ENCODE assay signal across 25 cellular contexts in the genomic region with DNA sequence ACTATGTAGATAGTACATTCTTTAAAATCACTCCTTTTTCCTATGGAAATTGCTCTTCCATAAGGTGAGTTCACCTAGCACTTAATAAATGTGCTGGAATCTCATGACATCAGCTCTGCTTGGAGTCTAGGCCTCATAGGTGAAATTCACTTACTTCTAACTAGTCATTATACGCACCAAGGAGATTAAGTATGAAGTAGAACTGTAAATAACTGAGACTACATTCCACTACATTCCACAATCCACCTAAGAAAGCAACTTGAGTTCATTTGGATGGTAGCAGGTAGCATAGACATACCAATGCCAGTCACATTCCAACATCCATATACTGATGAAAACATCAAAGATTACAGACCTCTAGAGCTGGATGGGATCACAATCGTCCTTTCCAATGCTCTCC.
"Had no signal": no experiment of that assay in that cellular context is flagged by ENCODE, and none has a peak within 500 bp of the region (broad histone marks: within the 10 kb centered on the region; RNA-seq: fewer than 3 reads in every experiment).

No MANE protein-coding gene starts in this region.

- ATAC-seq: activated naive CD4-positive, alpha-beta T cell treated with anti-CD3 and anti-CD28 coated beads, Interleukin-2, amount 50 U/mL, for 72 hours; activated T-cell treated with anti-CD3 and anti-CD28 coated beads, Interleukin-2, amount 50 U/mL, for 4 hours; activated T-helper 17 cell treated with anti-CD3 and anti-CD28 coated beads, Interleukin-2, amount 50 U/mL, for 72 hours; stimulated activated memory B cell treated with anti-CD40 and anti-IgM and Interleukin-4, amounts not matched to agents 10 μg/mL and 1 μg/mL and 100 μg/mL, for 72 hours had no signal

- H3K27ac Mint-ChIP-seq: activated CD4-positive, alpha-beta memory T cell treated with anti-CD3 and anti-CD28 coated beads for 36 hours; activated naive CD4-positive, alpha-beta T cell treated with anti-CD3 and anti-CD28 coated beads, Interleukin-2, amount 50 U/mL, for 72 hours; activated T-helper 17 cell treated with anti-CD3 and anti-CD28 coated beads, Interleukin-2, amount 50 U/mL, for 72 hours; mesothelial cell of epicardium; nephron progenitor cell; stimulated activated memory B cell treated with anti-CD40 and anti-IgM and Interleukin-4, amounts not matched to agents 10 μg/mL and 1 μg/mL and 100 μg/mL, for 72 hours had no signal

- DNase-seq: activated CD4-positive, alpha-beta memory T cell treated with anti-CD3 and anti-CD28 coated beads for 36 hours; activated CD4-positive, alpha-beta T cell treated with anti-CD3 and anti-CD28 coated beads for 48 hours; activated gamma-delta T cell treated with Interleukin-2 at 50 U/mL for 16 hours; activated T-cell treated with anti-CD3 and anti-CD28 coated beads, Interleukin-2, amount 50 U/mL, for 4 hours; anterior cingulate cortex; cerebellar nuclear complex; foreskin melanocyte; naive B cell; nephron progenitor cell; small intestine; stimulated activated CD4-positive, alpha-beta T cell treated with anti-CD3 and anti-CD28 coated beads, Interleukin-1b, Interleukin-23, amount 100 ng/mL, for 48 hours; stimulated activated CD4-positive, alpha-beta T cell treated with anti-CD3 and anti-CD28 coated beads, Interleukin-4, amount 100 ng/mL, for 4 hours; stimulated activated CD8-positive, alpha-beta memory T cell treated with anti-CD3 and anti-CD28 coated beads, Interleukin-4, amount 100 ng/mL, for 48 hours; T-helper 9 cell had no signal

- H3K4me1 ChIP-seq: colonic mucosa had no signal

- H3K4me3 ChIP-seq: body of pancreas, colonic mucosa, SK-N-MC, stomach, tibial nerve had no signal

- H3K36me3 ChIP-seq: colonic mucosa, neutrophil, stomach, tibial nerve had no signal

- H3K4me1 Mint-ChIP-seq: nephron progenitor cell had no signal

- H3K9me3 Mint-ChIP-seq: activated CD4-positive, alpha-beta memory T cell treated with anti-CD3 and anti-CD28 coated beads for 36 hours; activated naive CD4-positive, alpha-beta T cell treated with anti-CD3 and anti-CD28 coated beads, Interleukin-2, amount 50 U/mL, for 72 hours; activated T-cell treated with anti-CD3 and anti-CD28 coated beads, Interleukin-2, amount 50 U/mL, for 4 hours; activated T-helper 17 cell treated with anti-CD3 and anti-CD28 coated beads, Interleukin-2, amount 50 U/mL, for 72 hours; mesothelial cell of epicardium; naive B cell; nephron progenitor cell; stimulated activated memory B cell treated with anti-CD40 and anti-IgM and Interleukin-4, amounts not matched to agents 10 μg/mL and 1 μg/mL and 100 μg/mL, for 72 hours had no signal

- H3K27me3 ChIP-seq: body of pancreas, neutrophil, stomach, tibial nerve had no signal

- H3K9me3 ChIP-seq: body of pancreas, colonic mucosa, neutrophil, stomach, tibial nerve had no signal

- H3K27me3 Mint-ChIP-seq: activated CD4-positive, alpha-beta memory T cell treated with anti-CD3 and anti-CD28 coated beads for 36 hours; activated T-helper 17 cell treated with anti-CD3 and anti-CD28 coated beads, Interleukin-2, amount 50 U/mL, for 72 hours; naive B cell; stimulated activated memory B cell treated with anti-CD40 and anti-IgM and Interleukin-4, amounts not matched to agents 10 μg/mL and 1 μg/mL and 100 μg/mL, for 72 hours had no signal

- H3K4me3 Mint-ChIP-seq: activated CD4-positive, alpha-beta memory T cell treated with anti-CD3 and anti-CD28 coated beads for 36 hours; activated T-cell treated with anti-CD3 and anti-CD28 coated beads, Interleukin-2, amount 50 U/mL, for 4 hours; activated T-helper 17 cell treated with anti-CD3 and anti-CD28 coated beads, Interleukin-2, amount 50 U/mL, for 72 hours; mesothelial cell of epicardium; naive B cell; nephron progenitor cell; stimulated activated memory B cell treated with anti-CD40 and anti-IgM and Interleukin-4, amounts not matched to agents 10 μg/mL and 1 μg/mL and 100 μg/mL, for 72 hours had no signal

- H3K36me3 Mint-ChIP-seq: mesothelial cell of epicardium; naive B cell; stimulated activated memory B cell treated with anti-CD40 and anti-IgM and Interleukin-4, amounts not matched to agents 10 μg/mL and 1 μg/mL and 100 μg/mL, for 72 hours had no signal

- H3K27ac ChIP-seq: colonic mucosa, neutrophil, SK-N-MC, VCaP had no signal
